Comparison of ENCODE assay signal across 11 cellular contexts in the genomic region with DNA sequence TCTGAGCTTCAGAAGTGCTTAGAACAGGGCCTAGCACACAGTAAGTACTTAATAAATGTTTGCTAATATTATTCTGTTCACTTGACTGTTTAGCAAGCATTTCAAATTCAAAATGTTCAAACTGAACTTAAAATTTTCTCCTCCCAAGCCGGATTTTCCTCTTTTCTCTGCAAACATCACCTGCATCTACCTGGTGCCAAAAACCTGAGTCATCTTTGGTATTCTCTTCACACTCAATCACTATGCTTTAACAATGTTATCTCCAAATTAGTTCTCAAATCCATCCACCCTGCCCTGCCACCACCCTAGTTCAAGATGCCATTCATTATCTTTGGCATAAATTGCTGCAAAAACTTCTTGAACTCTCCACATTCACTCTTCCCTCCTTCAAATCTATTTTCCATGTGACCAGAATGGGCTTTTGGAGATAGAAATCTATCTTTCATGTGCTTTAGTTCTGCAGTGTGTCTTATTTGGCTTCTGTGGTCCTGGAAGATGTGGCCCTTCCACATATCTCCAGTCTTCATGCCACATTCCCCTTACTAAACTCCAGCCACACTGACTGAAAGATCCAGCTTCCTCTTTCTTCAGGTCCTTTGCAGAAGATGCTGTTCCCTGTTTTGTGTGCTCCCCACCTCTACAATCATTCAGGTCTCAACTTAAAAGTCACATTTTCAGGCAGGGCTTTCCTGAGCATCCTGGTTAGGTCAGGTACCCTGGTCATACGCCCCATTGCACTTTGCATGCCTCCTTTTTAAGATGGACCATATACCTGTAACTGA. TPM values are rescaled to one million over a fixed set of nuclear protein-coding genes. Genes with fewer than 3 reads are reported as not detected.
DNase-seq lines count a peak whose midpoint lies in the region; ATAC-seq and TF ChIP-seq lines count a peak whose summit lies in the region.
"Had no signal": no experiment of that assay in that cellular context is flagged by ENCODE, and none has a peak within 500 bp of the region (broad histone marks: within the 10 kb centered on the region; RNA-seq: fewer than 3 reads in every experiment).

No MANE protein-coding gene starts in this region.

- H3K36me3 Mint-ChIP-seq in CD4-positive, alpha-beta memory T cell: peaks cover 9 to 21% of the 10 kb centered on the region in 2 donors
- H3K36me3 Mint-ChIP-seq in T-cell (peaks cover 20% of the 10 kb centered on the region), mesothelial cell of epicardium (peaks cover 3% of the 10 kb centered on the region)

- H3K4me3 ChIP-seq in CD4-positive, alpha-beta memory T cell (ENCODE audit: low read length in 2 of 2): no peak overlapping the region
- peak overlapping the region; percentile 14; the same call in 1 of the 2 replicates for H3K4me3 ChIP-seq in HUES48 (ENCODE audit: low read depth, low read length)
- H3K4me3 ChIP-seq: prostate gland had no signal

- H3K9ac ChIP-seq in HUES48 (ENCODE audit: low read depth, low read length): no peak overlapping the region

- H3K36me3 ChIP-seq in CD4-positive, alpha-beta memory T cell (ENCODE audit: insufficient read depth, low read length): no peaks in the 10 kb centered on the region
- H3K36me3 ChIP-seq in HUES48 (ENCODE audit: control insufficient read depth, insufficient read depth, low read length): peaks cover 28% of the 10 kb centered on the region
- H3K36me3 ChIP-seq: prostate gland had no signal

- H3K9me3 ChIP-seq in CD4-positive, alpha-beta memory T cell (ENCODE audit: control insufficient read depth in 1 of 2, low read length in 2 of 2): no peaks in the 10 kb centered on the region
- H3K9me3 ChIP-seq in HUES48 (ENCODE audit: control insufficient read depth, insufficient read depth, low read length): no peaks in the 10 kb centered on the region
- H3K9me3 ChIP-seq: prostate gland had no signal

- CTCF ChIA-PET in CD4-positive, alpha-beta memory T cell (lab: Charles Lee; ENCODE audit: partially characterized antibody): no interaction called here
- CTCF ChIA-PET in T-cell (lab: Charles Lee): interaction anchor here in 1 of 2 donors (1.8 kb wide), 1 partner anchor 8 kb away, joined by 4 read pairs; no protein-coding TSS in a partner anchor

- no peaks in the 10 kb centered on the region for H3K9me3 Mint-ChIP-seq in CD4-positive, alpha-beta memory T cell
- H3K9me3 Mint-ChIP-seq in T-cell (no peaks in the 10 kb centered on the region), mesothelial cell of epicardium (peaks cover 7% of the 10 kb centered on the region)

- no peak overlapping the region for H3K27ac ChIP-seq in CD4-positive, alpha-beta memory T cell (ENCODE audit: low read depth, low read length)
- no peak overlapping the region for H3K27ac ChIP-seq in HUES48 (ENCODE audit: low read depth, low read length)
- H3K27ac ChIP-seq: prostate gland had no signal

- no peak for ATAC-seq in T-cell (replicated peaks in 1 of 4)
- ATAC-seq in GM21825 (IDR thresholded peaks at IDR 0.05; ENCODE audit: unreplicated experiment): no peak
- no peak for ATAC-seq in HG03280 (IDR thresholded peaks at IDR 0.05; ENCODE audit: unreplicated experiment)
- ATAC-seq in HG02610 (IDR thresholded peaks at IDR 0.05; ENCODE audit: unreplicated experiment): no peak
- ATAC-seq: left cardiac atrium had no signal

- peaks cover 26% of the 10 kb centered on the region for H3K4me1 ChIP-seq in CD4-positive, alpha-beta memory T cell (ENCODE audit: insufficient read depth, low read length)
- H3K4me1 ChIP-seq in HUES48 (ENCODE audit: control insufficient read depth, insufficient read depth, low read length): peaks cover 15% of the 10 kb centered on the region

- H3K27me3 Mint-ChIP-seq in CD4-positive, alpha-beta memory T cell: no peaks in the 10 kb centered on the region
- no peaks in the 10 kb centered on the region for H3K27me3 Mint-ChIP-seq in T-cell
- no peaks in the 10 kb centered on the region for H3K27me3 Mint-ChIP-seq in mesothelial cell of epicardium (ENCODE audit: low read depth)

- no peak for TF ChIP-seq CTCF in mesothelial cell of epicardium (IDR thresholded peaks at IDR 0.05; ENCODE audit: unreplicated experiment)

- H3K4me3 Mint-ChIP-seq in CD4-positive, alpha-beta memory T cell: peak overlapping the region in 7 of 8 donors; percentile 0 to 94 (median 3)
- H3K4me3 Mint-ChIP-seq in T-cell (peak overlapping the region; percentile 1 to 89 (median 35)), mesothelial cell of epicardium (peak overlapping the region; percentile 2)

- no peak for DNase-seq in CD4-positive, alpha-beta memory T cell
- DNase-seq in T-cell (no peak), mesothelial cell of epicardium (ENCODE audit: low spot score in 2 of 2, unreplicated experiment in 2 of 2) (no peak)
- DNase-seq: aorta, left cardiac atrium, NCI-H446 had no signal

- POLR2A ChIA-PET in CD4-positive, alpha-beta memory T cell (lab: Charles Lee; ENCODE audit: partially characterized antibody): interaction anchor here (3.6 kb wide), 1 partner anchor 24 kb away, joined by 21 read pairs; a partner anchor contains a TSS
- POLR2A ChIA-PET in T-cell (lab: Charles Lee): no interaction called here

- intact Hi-C loops in CD4-positive, alpha-beta memory T cell (cut with micrococcal nuclease): loop anchor here (5.0 kb wide), 1 partner anchor 365 kb away; no protein-coding TSS in a partner anchor

- H3K27me3 ChIP-seq in CD4-positive, alpha-beta memory T cell (ENCODE audit: insufficient read depth, low read length): no peaks in the 10 kb centered on the region
- no peaks in the 10 kb centered on the region for H3K27me3 ChIP-seq in HUES48 (ENCODE audit: control insufficient read depth, insufficient read depth, low read length)

- H3K4me1 Mint-ChIP-seq in CD4-positive, alpha-beta memory T cell: peaks cover 26 to 32% (median 30%) of the 10 kb centered on the region in 4 donors
- H3K4me1 Mint-ChIP-seq in T-cell (peaks cover 42 to 49% (median 46%) of the 10 kb centered on the region in 3 donors), mesothelial cell of epicardium (peaks cover 35% of the 10 kb centered on the region)

- peak overlapping the region in 2 of 7 donors; percentile 8 to 76 for H3K27ac Mint-ChIP-seq in CD4-positive, alpha-beta memory T cell
- H3K27ac Mint-ChIP-seq in T-cell (no peak overlapping the region), mesothelial cell of epicardium (peak overlapping the region; percentile 8)

RNA-seq across cellular contexts. Expression of a gene that starts 2.0 kb away (rescaled TPM):
- total RNA-seq in CD4-positive, alpha-beta memory T cell: 10 to 100 TPM; 11.0 to 11.9 TPM
- polyA plus RNA-seq in CD4-positive, alpha-beta memory T cell: 10 to 100 TPM; 19.7 to 23.2 TPM
- total RNA-seq in T-cell (10 to 100 TPM in 4 of 5 donors, 1 to 10 TPM in 1; 7.4 to 14.1 (median 12.5) TPM), mesothelial cell of epicardium (36.5 to 37.5 TPM (median 36.6 TPM) in 3 replicates)

RNA-seq across cellular contexts. Expression of a gene that starts 24.1 kb away (rescaled TPM):
- 10 to 100 TPM; 20.7 to 21.3 TPM for total RNA-seq in CD4-positive, alpha-beta memory T cell
- polyA plus RNA-seq in CD4-positive, alpha-beta memory T cell: 1 to 10 TPM; 5.3 to 7.3 TPM
- total RNA-seq in T-cell (10 to 100 TPM; 15.6 to 24.6 (median 19.4) TPM), mesothelial cell of epicardium (9.5 to 10.3 TPM (median 10.2 TPM) in 3 replicates)
